ENCODE assay signal across 12 cellular contexts in genomic region chr6:54621285-54621684, GRCh38.
DNase-seq lines count a peak whose midpoint lies in the region; ATAC-seq and TF ChIP-seq lines count a peak whose summit lies in the region.
"Had no signal": no experiment of that assay in that cellular context is flagged by ENCODE, and none has a peak within 500 bp of the region (broad histone marks: within the 10 kb centered on the region; RNA-seq: fewer than 3 reads in every experiment).

No MANE protein-coding gene starts in this region.

- intact Hi-C loops in stomach (cut with DNase I; ENCODE audit: low total_unique reads) = no loop called here

- H3K27ac ChIP-seq in stomach = no peak overlapping the region

- ATAC-seq in HG03097 (IDR thresholded peaks at IDR 0.05; ENCODE audit: low FRiP score, unreplicated experiment) = peak; percentile 75
- peak; percentile 13 for ATAC-seq in stimulated activated effector memory CD8-positive, alpha-beta T cell treated with anti-CD3 and anti-CD28 coated beads, Interleukin-12 subunit alpha, Interleukin-12 subunit beta, amount 100 ng/mL, for 72 hours
- ATAC-seq: activated CD8-positive, alpha-beta T cell treated with anti-CD3 and anti-CD28 coated beads for 36 hours; naive thymus-derived CD8-positive, alpha-beta T cell had no signal

- in situ Hi-C loops in astrocyte of the cerebellum (cut with HindIII; ENCODE audit: low sequenced_read_pairs) = no loop called here

- no peaks in the 10 kb centered on the region for H3K9me3 ChIP-seq in stomach

- H3K4me3 Mint-ChIP-seq in stimulated activated effector memory CD8-positive, alpha-beta T cell treated with anti-CD3 and anti-CD28 coated beads, Interleukin-12 subunit alpha, Interleukin-12 subunit beta, amount 100 ng/mL, for 72 hours = no peak overlapping the region
- H3K4me3 Mint-ChIP-seq: activated CD8-positive, alpha-beta T cell treated with anti-CD3 and anti-CD28 coated beads for 36 hours; naive thymus-derived CD8-positive, alpha-beta T cell had no signal

- TF ChIP-seq POLR2A in stomach (IDR thresholded peaks at IDR 0.05) = no peak

- peaks cover 13% of the 10 kb centered on the region for H3K9me3 Mint-ChIP-seq in stimulated activated effector memory CD8-positive, alpha-beta T cell treated with anti-CD3 and anti-CD28 coated beads, Interleukin-12 subunit alpha, Interleukin-12 subunit beta, amount 100 ng/mL, for 72 hours
- H3K9me3 Mint-ChIP-seq: activated CD8-positive, alpha-beta T cell treated with anti-CD3 and anti-CD28 coated beads for 36 hours had no signal

- H3K27ac Mint-ChIP-seq in stimulated activated effector memory CD8-positive, alpha-beta T cell treated with anti-CD3 and anti-CD28 coated beads, Interleukin-12 subunit alpha, Interleukin-12 subunit beta, amount 100 ng/mL, for 72 hours = no peak overlapping the region
- H3K27ac Mint-ChIP-seq: activated CD8-positive, alpha-beta T cell treated with anti-CD3 and anti-CD28 coated beads for 36 hours; naive thymus-derived CD8-positive, alpha-beta T cell had no signal

- TF ChIP-seq EP300 in stomach (IDR thresholded peaks at IDR 0.05) = no peak

- H3K36me3 Mint-ChIP-seq in stimulated activated effector memory CD8-positive, alpha-beta T cell treated with anti-CD3 and anti-CD28 coated beads, Interleukin-12 subunit alpha, Interleukin-12 subunit beta, amount 100 ng/mL, for 72 hours = no peaks in the 10 kb centered on the region
- H3K36me3 Mint-ChIP-seq: naive thymus-derived CD8-positive, alpha-beta T cell had no signal

- no peaks in the 10 kb centered on the region for H3K4me1 Mint-ChIP-seq in stimulated activated effector memory CD8-positive, alpha-beta T cell treated with anti-CD3 and anti-CD28 coated beads, Interleukin-12 subunit alpha, Interleukin-12 subunit beta, amount 100 ng/mL, for 72 hours
- H3K4me1 Mint-ChIP-seq: naive thymus-derived CD8-positive, alpha-beta T cell had no signal

- H3K27me3 ChIP-seq in stomach = no peaks in the 10 kb centered on the region

- H3K4me1 ChIP-seq in stomach = peaks cover 0 to 5% (median 0%) of the 10 kb centered on the region in 4 donors

- DNase-seq in NCI-H1105 treated with DMSO at 0.1 percent for 48 hours (lab: John Stamatoyannopoulos, UW) (peak; percentile 14), NCI-H1105 (lab: John Stamatoyannopoulos, UW) (no peak), astrocyte of the cerebellum (ENCODE audit: low read depth) (no peak), stomach (no peak), KG1 (lab: John Stamatoyannopoulos, UW) (no peak), NCI-H774 (lab: John Stamatoyannopoulos, UW) (no peak)
- no peak for DNase-seq in stimulated activated effector memory CD8-positive, alpha-beta T cell treated with anti-CD3 and anti-CD28 coated beads, Interleukin-12 subunit alpha, Interleukin-12 subunit beta, amount 100 ng/mL, for 72 hours (ENCODE audit: low spot score in 2 of 2)
- DNase-seq: activated CD8-positive, alpha-beta T cell treated with anti-CD3 and anti-CD28 coated beads for 36 hours; effector CD4-positive, alpha-beta T cell; naive thymus-derived CD8-positive, alpha-beta T cell; NCI-H2029 treated with DMSO at 0.1 percent for 48 hours had no signal

- TF ChIP-seq CTCF in astrocyte of the cerebellum (IDR thresholded peaks at IDR 0.05; ENCODE audit: low read depth, low read length, missing control alignments) = peak; percentile 30
- TF ChIP-seq CTCF in stomach (IDR thresholded peaks at IDR 0.05) = no peak

- no peaks in the 10 kb centered on the region for H3K36me3 ChIP-seq in stomach

- H3K4me3 ChIP-seq in astrocyte of the cerebellum (ENCODE audit: low read depth, low read length) (no peak overlapping the region), stomach (no peak overlapping the region)
